20 cellular contexts compared by ENCODE assay signal in the genomic region with DNA sequence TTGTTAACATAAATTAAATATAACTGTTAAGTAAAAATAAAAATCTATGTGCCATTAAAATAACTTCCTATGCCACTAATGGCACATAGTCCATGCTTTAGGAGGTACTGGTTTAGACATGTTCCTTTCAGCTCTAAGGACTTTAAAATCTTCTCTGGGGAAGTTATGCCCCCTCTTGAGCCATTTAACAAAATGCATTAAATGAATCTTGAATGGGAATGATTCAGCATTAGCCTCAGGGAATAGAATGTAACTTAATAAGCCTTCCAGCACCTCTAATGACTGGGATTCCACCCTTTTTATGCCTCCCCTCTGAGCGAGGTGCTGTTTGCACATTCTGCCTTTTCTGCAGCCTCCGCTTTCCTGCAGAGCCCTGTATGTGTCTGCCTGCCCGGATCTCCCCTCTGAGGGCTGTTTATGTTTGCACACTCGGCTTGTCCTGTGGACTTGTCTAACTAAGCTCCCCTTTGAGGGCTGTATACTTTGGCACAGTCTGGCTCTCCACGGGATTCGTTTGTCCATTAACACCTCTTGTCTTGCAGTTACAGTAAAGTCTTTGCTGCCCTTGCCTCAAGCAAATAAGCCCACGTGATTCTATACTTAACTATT.
A peak's percentile ranks its signal among the peaks of the same experiment; 100 is the strongest.
DNase-seq lines count a peak whose midpoint lies in the region; ATAC-seq and TF ChIP-seq lines count a peak whose summit lies in the region.
"Had no signal": no experiment of that assay in that cellular context is flagged by ENCODE, and none has a peak within 500 bp of the region (broad histone marks: within the 10 kb centered on the region; RNA-seq: fewer than 3 reads in every experiment).

No MANE protein-coding gene starts in this region.

- CTCF ChIA-PET in CD8-positive, alpha-beta T cell (lab: Charles Lee) = no interaction called here

- no peak for ATAC-seq in CD8-positive, alpha-beta T cell
- ATAC-seq in SK-N-SH treated with all-trans-retinoic acid at 6 μM for 48 hours = no peak
- no peak for ATAC-seq in activated T-cell treated with anti-CD3 and anti-CD28 coated beads, Interleukin-2, amount 50 U/mL, for 72 hours (replicated peaks in 1 of 2)
- ATAC-seq: activated CD4-positive, CD25-positive, alpha-beta regulatory T cell treated with anti-CD3 and anti-CD28 coated beads, Interleukin-2, amount 50 U/mL, for 24 hours; gastroesophageal sphincter; mucosa of descending colon had no signal

- POLR2A ChIA-PET in CD8-positive, alpha-beta T cell (lab: Charles Lee) = no interaction called here

- no peak overlapping the region for H3K27ac ChIP-seq in SJCRH30
- no peak overlapping the region for H3K27ac ChIP-seq in CD8-positive, alpha-beta T cell (ENCODE audit: low read depth, low read length)
- H3K27ac ChIP-seq: brain microvascular endothelial cell, gastroesophageal sphincter, ovary, PC-9, spleen had no signal

- no peaks in the 10 kb centered on the region for H3K27me3 ChIP-seq in SJCRH30
- H3K27me3 ChIP-seq in CD8-positive, alpha-beta T cell (ENCODE audit: insufficient read depth, low read length) = no peaks in the 10 kb centered on the region
- H3K27me3 ChIP-seq: brain microvascular endothelial cell, gastroesophageal sphincter, ovary had no signal

- no peaks in the 10 kb centered on the region for H3K36me3 ChIP-seq in SJCRH30
- H3K36me3 ChIP-seq in CD8-positive, alpha-beta T cell (ENCODE audit: insufficient read depth, low read length) = no peaks in the 10 kb centered on the region
- H3K36me3 ChIP-seq: brain microvascular endothelial cell, gastroesophageal sphincter, ovary, spleen had no signal

- no peaks in the 10 kb centered on the region for H3K9me3 ChIP-seq in SJCRH30 (replicated peaks)
- H3K9me3 ChIP-seq in CD8-positive, alpha-beta T cell (ENCODE audit: low read length) = no peaks in the 10 kb centered on the region
- H3K9me3 ChIP-seq: gastroesophageal sphincter, mucosa of descending colon, ovary, spleen had no signal

- H3K27me3 Mint-ChIP-seq in CD8-positive, alpha-beta T cell (ENCODE audit: low read depth) = peaks cover 11% of the 10 kb centered on the region
- H3K27me3 Mint-ChIP-seq in activated T-cell treated with anti-CD3 and anti-CD28 coated beads, Interleukin-2, amount 50 U/mL, for 72 hours (ENCODE audit: low read depth) = peaks cover 13% of the 10 kb centered on the region

- peak; percentile 23 for DNase-seq in ELF-1 (ENCODE audit: low read depth, low spot score)
- DNase-seq in NCI-H146 treated with DMSO at 0.1 percent for 48 hours (lab: John Stamatoyannopoulos, UW; ENCODE audit: unreplicated experiment) = peak; percentile 74
- DNase-seq in SJCRH30 = peak; percentile 26 to 44
- peak; percentile 49 for DNase-seq in left kidney (ENCODE audit: low read depth, low spot score)
- no peak for DNase-seq in CD8-positive, alpha-beta T cell
- no peak for DNase-seq in hippocampal formation (lab: John Stamatoyannopoulos, UW)
- DNase-seq in activated T-cell treated with anti-CD3 and anti-CD28 coated beads, Interleukin-2, amount 50 U/mL, for 72 hours = no peak
- DNase-seq: brain microvascular endothelial cell, DND-41, HCEC 1CT, mucosa of descending colon, NCI-H226, ovary, PC-9, spleen had no signal

- H3K4me3 ChIP-seq in SJCRH30 = no peak overlapping the region
- H3K4me3 ChIP-seq in CD8-positive, alpha-beta T cell (ENCODE audit: low read depth, low read length) = no peak overlapping the region
- H3K4me3 ChIP-seq: gastroesophageal sphincter, mucosa of descending colon, ovary, PC-9, spleen had no signal

- no peak for TF ChIP-seq CTCF in CD8-positive, alpha-beta T cell (IDR thresholded peaks at IDR 0.05)

- H3K9me3 Mint-ChIP-seq in CD8-positive, alpha-beta T cell = no peaks in the 10 kb centered on the region
- no peaks in the 10 kb centered on the region for H3K9me3 Mint-ChIP-seq in activated T-cell treated with anti-CD3 and anti-CD28 coated beads, Interleukin-2, amount 50 U/mL, for 72 hours
- H3K9me3 Mint-ChIP-seq: activated naive CD4-positive, alpha-beta T cell treated with anti-CD3 and anti-CD28 coated beads, Interleukin-2, amount 50 U/mL, for 24 hours; T-helper 1 cell treated with Interleukin-12 subunit alpha and Interleukin-12 subunit beta and Interleukin-4 antibody, amounts not matched to agents 30 μg/mL and 1 μg/mL, for 36 hours had no signal

- no peak overlapping the region for H3K4me3 Mint-ChIP-seq in CD8-positive, alpha-beta T cell
- no peak overlapping the region for H3K4me3 Mint-ChIP-seq in activated T-cell treated with anti-CD3 and anti-CD28 coated beads, Interleukin-2, amount 50 U/mL, for 72 hours
- H3K4me3 Mint-ChIP-seq: activated naive CD4-positive, alpha-beta T cell treated with anti-CD3 and anti-CD28 coated beads, Interleukin-2, amount 50 U/mL, for 24 hours; T-helper 1 cell treated with Interleukin-12 subunit alpha and Interleukin-12 subunit beta and Interleukin-4 antibody, amounts not matched to agents 30 μg/mL and 1 μg/mL, for 36 hours had no signal

- peaks cover 8% of the 10 kb centered on the region; the same call in 1 of the 2 replicates for H3K4me1 ChIP-seq in SJCRH30
- no peaks in the 10 kb centered on the region for H3K4me1 ChIP-seq in CD8-positive, alpha-beta T cell (ENCODE audit: insufficient read depth, low read length)
- H3K4me1 ChIP-seq: gastroesophageal sphincter, spleen had no signal

- intact Hi-C loops in CD8-positive, alpha-beta T cell (cut with DNase I, micrococcal nuclease) = no loop called here

- no peaks in the 10 kb centered on the region for H3K4me1 Mint-ChIP-seq in CD8-positive, alpha-beta T cell (ENCODE audit: low read depth)
- H3K4me1 Mint-ChIP-seq in activated T-cell treated with anti-CD3 and anti-CD28 coated beads, Interleukin-2, amount 50 U/mL, for 72 hours (ENCODE audit: low read depth) = no peaks in the 10 kb centered on the region
- H3K4me1 Mint-ChIP-seq: activated naive CD4-positive, alpha-beta T cell treated with anti-CD3 and anti-CD28 coated beads, Interleukin-2, amount 50 U/mL, for 24 hours had no signal

- H3K36me3 Mint-ChIP-seq in CD8-positive, alpha-beta T cell = no peaks in the 10 kb centered on the region
- H3K36me3 Mint-ChIP-seq in activated T-cell treated with anti-CD3 and anti-CD28 coated beads, Interleukin-2, amount 50 U/mL, for 72 hours (ENCODE audit: insufficient read depth in 2 of 2) = no peaks in the 10 kb centered on the region
- H3K36me3 Mint-ChIP-seq: activated naive CD4-positive, alpha-beta T cell treated with anti-CD3 and anti-CD28 coated beads, Interleukin-2, amount 50 U/mL, for 24 hours had no signal

- no peak overlapping the region for H3K27ac Mint-ChIP-seq in CD8-positive, alpha-beta T cell
- no peak overlapping the region for H3K27ac Mint-ChIP-seq in activated T-cell treated with anti-CD3 and anti-CD28 coated beads, Interleukin-2, amount 50 U/mL, for 72 hours
- H3K27ac Mint-ChIP-seq: activated naive CD4-positive, alpha-beta T cell treated with anti-CD3 and anti-CD28 coated beads, Interleukin-2, amount 50 U/mL, for 24 hours; T-helper 1 cell treated with Interleukin-12 subunit alpha and Interleukin-12 subunit beta and Interleukin-4 antibody, amounts not matched to agents 30 μg/mL and 1 μg/mL, for 36 hours had no signal

TF ChIP-seq in SK-N-SH treated with all-trans-retinoic acid at 6 μM for 48 hours, 23 proteins besides CTCF, POLR2A, EP300 and RAD21:
- TF ChIP-seq ZFP30 (CRISPR knock-in tag; IDR thresholded peaks at IDR 0.05) (no peak), PATZ1 (CRISPR knock-in tag; IDR thresholded peaks at IDR 0.05; ENCODE audit: borderline replicate concordance) (no peak), CREB5 (CRISPR knock-in tag; IDR thresholded peaks at IDR 0.05; ENCODE audit: low read depth) (no peak), TOX (CRISPR knock-in tag; IDR thresholded peaks at IDR 0.05; ENCODE audit: borderline replicate concordance) (no peak), RARB (CRISPR knock-in tag; IDR thresholded peaks at IDR 0.05) (no peak), ISL1 (CRISPR knock-in tag; IDR thresholded peaks at IDR 0.05) (no peak), PPARA (CRISPR knock-in tag; IDR thresholded peaks at IDR 0.05; ENCODE audit: borderline replicate concordance) (no peak)
TF ChIP-seq in SK-N-SH treated with all-trans-retinoic acid at 6 μM for 48 hours: peak in this region for 0.

Comparison
In these comparisons a context has a peak if more than half of its experiments do, and no peak if none do; other contexts are left out.
1. DNase-seq: peak in ELF-1 (single experiment), NCI-H146 treated with DMSO at 0.1 percent for 48 hours (single experiment), SJCRH30 (2 of 2) and left kidney (single experiment); none in CD8-positive, alpha-beta T cell (0 of 7), hippocampal formation (0 of 2) and activated T-cell treated with anti-CD3 and anti-CD28 coated beads, Interleukin-2, amount 50 U/mL, for 72 hours (0 of 2).